Comparison of ENCODE assay signal across 23 cellular contexts in genomic region chr4:16866974-16867373, GRCh38. TPM values are rescaled to one million over a fixed set of nuclear protein-coding genes. Genes with fewer than 3 reads are reported as not detected.
"Had no signal": no experiment of that assay in that cellular context is flagged by ENCODE, and none has a peak within 500 bp of the region (broad histone marks: within the 10 kb centered on the region; RNA-seq: fewer than 3 reads in every experiment).

No MANE protein-coding gene starts in this region.

- DNase-seq: activated CD4-positive, alpha-beta memory T cell treated with anti-CD3 and anti-CD28 coated beads, Interleukin-2, amount 10 ng/mL, durations not matched to agents 7 days and 5 days; activated CD4-positive, alpha-beta T cell treated with anti-CD3 and anti-CD28 coated beads, Interleukin-2, amount 10 ng/mL, durations not matched to agents 7 days and 5 days; activated CD4-positive, CD25-positive, alpha-beta regulatory T cell; activated gamma-delta T cell; activated naive CD4-positive, alpha-beta T cell treated with anti-CD3 and anti-CD28 coated beads for 36 hours; activated naive CD8-positive, alpha-beta T cell treated with anti-CD3 and anti-CD28 coated beads for 36 hours; activated T-cell treated with anti-CD3 and anti-CD28 coated beads for 4 hours; activated T-cell treated with anti-CD3 and anti-CD28 coated beads, Interleukin-2, amount 50 U/mL, for 48 hours; brain microvascular endothelial cell; MM.1S; NCI-H1105 treated with DMSO at 0.1 percent for 48 hours; NCI-H1436 treated with DMSO at 0.1 percent for 48 hours; NCI-H187; NCI-H2081; PC-3; T-cell; T-helper 2 cell; T1000 had no signal

- H3K4me3 ChIP-seq: cardiac muscle cell, SK-N-MC had no signal

- ATAC-seq: activated T-helper 17 cell treated with anti-CD3 and anti-CD28 coated beads, Interleukin-2, amount 50 U/mL, for 72 hours; PC-3; T-cell had no signal

- H3K36me3 Mint-ChIP-seq: activated naive CD8-positive, alpha-beta T cell treated with anti-CD3 and anti-CD28 coated beads for 36 hours; T-cell had no signal

- H3K36me3 ChIP-seq: brain microvascular endothelial cell, cardiac muscle cell had no signal

- H3K27ac Mint-ChIP-seq: activated CD4-positive, alpha-beta memory T cell treated with anti-CD3 and anti-CD28 coated beads, Interleukin-2, amount 10 ng/mL, durations not matched to agents 7 days and 5 days; activated CD4-positive, alpha-beta T cell treated with anti-CD3 and anti-CD28 coated beads, Interleukin-2, amount 10 ng/mL, durations not matched to agents 7 days and 5 days; activated naive CD4-positive, alpha-beta T cell treated with anti-CD3 and anti-CD28 coated beads for 36 hours; activated naive CD8-positive, alpha-beta T cell treated with anti-CD3 and anti-CD28 coated beads for 36 hours; activated T-helper 17 cell treated with anti-CD3 and anti-CD28 coated beads, Interleukin-2, amount 50 U/mL, for 72 hours; T-cell had no signal

- H3K9me3 Mint-ChIP-seq: activated CD4-positive, alpha-beta memory T cell treated with anti-CD3 and anti-CD28 coated beads, Interleukin-2, amount 10 ng/mL, durations not matched to agents 7 days and 5 days; activated CD4-positive, alpha-beta T cell treated with anti-CD3 and anti-CD28 coated beads, Interleukin-2, amount 10 ng/mL, durations not matched to agents 7 days and 5 days; activated naive CD4-positive, alpha-beta T cell treated with anti-CD3 and anti-CD28 coated beads for 36 hours; activated naive CD8-positive, alpha-beta T cell treated with anti-CD3 and anti-CD28 coated beads for 36 hours; activated T-helper 17 cell treated with anti-CD3 and anti-CD28 coated beads, Interleukin-2, amount 50 U/mL, for 72 hours; T-cell had no signal

- H3K27ac ChIP-seq: brain microvascular endothelial cell, cardiac muscle cell, KMS-11, SK-N-MC had no signal

- H3K27me3 ChIP-seq: brain microvascular endothelial cell, cardiac muscle cell had no signal

RNA-seq across cellular contexts. Expression of gene LDB2, which starts 31.5 kb away (rescaled TPM):
- total RNA-seq: activated CD4-positive, alpha-beta memory T cell treated with anti-CD3 and anti-CD28 coated beads, Interleukin-2, amount 10 ng/mL, durations not matched to agents 7 days and 5 days; activated CD4-positive, alpha-beta T cell treated with anti-CD3 and anti-CD28 coated beads, Interleukin-2, amount 10 ng/mL, durations not matched to agents 7 days and 5 days; activated CD8-positive, alpha-beta memory T cell treated with anti-CD3 and anti-CD28 coated beads for 36 hours; activated naive CD4-positive, alpha-beta T cell treated with anti-CD3 and anti-CD28 coated beads for 36 hours; activated naive CD8-positive, alpha-beta T cell treated with anti-CD3 and anti-CD28 coated beads for 36 hours; activated T-helper 17 cell treated with anti-CD3 and anti-CD28 coated beads, Interleukin-2, amount 50 U/mL, for 72 hours; PC-3 had no signal
